In the genomic region with DNA sequence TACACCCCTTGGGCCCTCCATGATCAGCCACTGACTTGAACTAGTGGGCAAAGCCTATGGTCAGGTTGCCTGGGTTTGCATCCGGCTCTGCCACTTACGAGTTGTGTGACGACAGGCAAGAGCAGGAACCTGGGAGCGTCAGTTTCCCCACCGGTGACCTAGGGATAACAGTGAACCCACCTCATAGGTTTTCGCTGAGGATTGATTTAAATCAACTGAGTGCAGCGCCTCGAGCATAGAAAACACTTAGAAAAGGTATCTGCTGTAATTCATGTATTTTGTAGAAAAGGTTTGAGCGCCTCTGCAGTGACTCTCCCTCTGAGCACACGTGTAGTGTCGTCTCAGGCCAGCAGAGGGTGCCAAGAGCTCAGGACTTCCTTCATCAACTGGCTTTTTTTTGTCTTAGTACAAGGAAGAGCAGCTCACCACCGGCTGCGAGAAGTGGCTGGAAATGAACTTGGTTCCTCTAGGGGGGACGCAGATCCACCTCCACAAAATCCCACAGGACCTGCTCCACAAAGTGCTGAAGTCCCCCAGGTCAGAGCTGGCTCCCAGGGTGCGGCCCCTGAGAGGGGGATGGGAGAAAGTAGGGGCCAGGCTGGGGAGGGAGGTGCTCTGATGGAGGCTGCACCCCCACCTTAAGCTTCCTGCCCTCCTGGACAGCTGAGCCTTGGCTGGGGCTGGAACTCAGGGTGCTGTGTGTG, we compare ENCODE assay signal across 8 cellular contexts. TPM values are rescaled to one million over a fixed set of nuclear protein-coding genes. Genes with fewer than 3 reads are reported as not detected.
DNase-seq lines count a peak whose midpoint lies in the region; ATAC-seq and TF ChIP-seq lines count a peak whose summit lies in the region.

No MANE protein-coding gene starts in this region.

- CTCF ChIA-PET in Panc1 (lab: Charles Lee) = interaction anchor here (0.6 to 2.9 kb wide), 16 partner anchors 11 to 742 kb away, joined by 3 to 28 read pairs (median 4); no protein-coding TSS in a partner anchor

- no peak overlapping the region for H3K27ac Mint-ChIP-seq in activated T-helper 1 cell treated with anti-CD3 and anti-CD28 coated beads, Interleukin-12 subunit alpha, Interleukin-12 subunit beta, Interleukin-2, Interleukin-4 antibody, amounts not matched to agents 30 ng/mL and 10 ng/mL and 1 ng/mL, durations not matched to agents 14 hours and 24 hours and 36 hours
- H3K27ac Mint-ChIP-seq in neural crest cell (ENCODE audit: unreplicated experiment) = no peak overlapping the region
- no peak overlapping the region for H3K27ac Mint-ChIP-seq in stimulated activated naive CD8-positive, alpha-beta T cell treated with anti-CD3 and anti-CD28 coated beads, Interleukin-15, amount 100 ng/mL, for 72 hours

- no peaks in the 10 kb centered on the region for H3K36me3 Mint-ChIP-seq in activated T-helper 1 cell treated with anti-CD3 and anti-CD28 coated beads, Interleukin-12 subunit alpha, Interleukin-12 subunit beta, Interleukin-2, Interleukin-4 antibody, amounts not matched to agents 30 ng/mL and 10 ng/mL and 1 ng/mL, durations not matched to agents 14 hours and 24 hours and 36 hours (ENCODE audit: low read depth)
- H3K36me3 Mint-ChIP-seq in neural crest cell (ENCODE audit: low read depth) = no peaks in the 10 kb centered on the region

- H3K27me3 ChIP-seq in BE2C = no peaks in the 10 kb centered on the region
- no peaks in the 10 kb centered on the region for H3K27me3 ChIP-seq in Panc1 (ENCODE audit: control insufficient read depth, insufficient read depth, low read length)

- ATAC-seq in GM19395 (IDR thresholded peaks at IDR 0.05; ENCODE audit: unreplicated experiment) (peak; percentile 86), Panc1 (peak; percentile 90)
- ATAC-seq in stimulated activated naive CD8-positive, alpha-beta T cell treated with anti-CD3 and anti-CD28 coated beads, Interleukin-15, amount 100 ng/mL, for 72 hours = peak; percentile 85

- intact Hi-C loops in Panc1 (cut with micrococcal nuclease; ENCODE audit: unreplicated experiment) = loop anchor here (1.0 to 5.0 kb wide), 3 partner anchors 137 to 406 kb away; no protein-coding TSS in a partner anchor
- intact Hi-C loops in activated T-helper 1 cell treated with anti-CD3 and anti-CD28 coated beads, Interleukin-12 subunit alpha, Interleukin-12 subunit beta, Interleukin-2, Interleukin-4 antibody, amounts not matched to agents 30 ng/mL and 10 ng/mL and 1 ng/mL, durations not matched to agents 14 hours and 24 hours and 36 hours (cut with micrococcal nuclease) = loop anchor here (1.0 to 2.0 kb wide), 4 partner anchors 44 to 404 kb away; no protein-coding TSS in a partner anchor

- H3K4me3 ChIP-seq in BE2C (ENCODE audit: low read depth, low read length) (no peak overlapping the region; the same call in 1 of the 2 replicates), Panc1 (ENCODE audit: low read depth in 2 of 2, low read length in 2 of 2) (peak overlapping the region; percentile 18 to 24), fibroblast of pulmonary artery (replicated peaks; ENCODE audit: low read depth, low read length) (no peak overlapping the region)
- H3K4me3 ChIP-seq in Jurkat, Clone E6-1 (ENCODE audit: low read length) = peak overlapping the region; percentile 43

- no peak overlapping the region for H3K4me3 Mint-ChIP-seq in activated T-helper 1 cell treated with anti-CD3 and anti-CD28 coated beads, Interleukin-12 subunit alpha, Interleukin-12 subunit beta, Interleukin-2, Interleukin-4 antibody, amounts not matched to agents 30 ng/mL and 10 ng/mL and 1 ng/mL, durations not matched to agents 14 hours and 24 hours and 36 hours
- H3K4me3 Mint-ChIP-seq in neural crest cell = no peak overlapping the region
- H3K4me3 Mint-ChIP-seq in stimulated activated naive CD8-positive, alpha-beta T cell treated with anti-CD3 and anti-CD28 coated beads, Interleukin-15, amount 100 ng/mL, for 72 hours = peak overlapping the region; percentile 47 to 70

- TF ChIP-seq CTCF in BE2C (IDR thresholded peaks at IDR 0.05; ENCODE audit: low read depth, low read length) (peak; percentile 89), Panc1 (IDR thresholded peaks at IDR 0.05) (peak; percentile 96), fibroblast of pulmonary artery (IDR thresholded peaks at IDR 0.05; ENCODE audit: low read length, missing control alignments) (peak; percentile 92), neural crest cell (conservative IDR thresholded peaks at IDR 0.05) (peak; percentile 95)

- H3K36me3 ChIP-seq in BE2C (no peaks in the 10 kb centered on the region), Panc1 (ENCODE audit: control insufficient read depth, insufficient read depth, low read length) (no peaks in the 10 kb centered on the region)

- BruUV-seq in Panc1 (replicated peaks; lab: Mats Ljungman, UMichigan) = no TSS peak

- H3K9me3 ChIP-seq in BE2C (no peaks in the 10 kb centered on the region), Panc1 (ENCODE audit: control insufficient read depth, insufficient read depth, low read depth, low read length) (no peaks in the 10 kb centered on the region)

- no peaks in the 10 kb centered on the region for H3K4me1 ChIP-seq in BE2C
- H3K4me1 ChIP-seq in Panc1 (ENCODE audit: control insufficient read depth, insufficient read depth, low read length) = peaks cover 17% of the 10 kb centered on the region

- DNase-seq in BE2C (peak; percentile 61), Panc1 (ENCODE audit: low read depth, low spot score) (peak; percentile 80), fibroblast of pulmonary artery (ENCODE audit: low read depth) (peak; percentile 85), neural crest cell (ENCODE audit: low read depth, low spot score) (peak; percentile 71)
- DNase-seq in Jurkat, Clone E6-1 (ENCODE audit: low read depth, low spot score) = peak; percentile 76
- DNase-seq in activated T-helper 1 cell treated with anti-CD3 and anti-CD28 coated beads, Interleukin-12 subunit alpha, Interleukin-12 subunit beta, Interleukin-2, Interleukin-4 antibody, amounts not matched to agents 30 ng/mL and 10 ng/mL and 1 ng/mL, durations not matched to agents 14 hours and 24 hours and 36 hours (ENCODE audit: low spot score) = peak; percentile 19
- peak; percentile 56 to 60 for DNase-seq in stimulated activated naive CD8-positive, alpha-beta T cell treated with anti-CD3 and anti-CD28 coated beads, Interleukin-15, amount 100 ng/mL, for 72 hours

- no peaks in the 10 kb centered on the region for H3K9me3 Mint-ChIP-seq in activated T-helper 1 cell treated with anti-CD3 and anti-CD28 coated beads, Interleukin-12 subunit alpha, Interleukin-12 subunit beta, Interleukin-2, Interleukin-4 antibody, amounts not matched to agents 30 ng/mL and 10 ng/mL and 1 ng/mL, durations not matched to agents 14 hours and 24 hours and 36 hours
- H3K9me3 Mint-ChIP-seq in neural crest cell = no peaks in the 10 kb centered on the region
- H3K9me3 Mint-ChIP-seq in stimulated activated naive CD8-positive, alpha-beta T cell treated with anti-CD3 and anti-CD28 coated beads, Interleukin-15, amount 100 ng/mL, for 72 hours = no peaks in the 10 kb centered on the region

- POLR2A ChIA-PET in Panc1 (lab: Charles Lee) = interaction anchor here (0.6 to 0.8 kb wide), 2 partner anchors 76 to 115 kb away, joined by 4 read pairs; partner anchors contain the start of gene PLEKHA1

- in situ Hi-C loops in Panc1 (cut with HindIII; ENCODE audit: low pct_unique_long_range_greater_than_20kb, low sequenced_read_pairs) = no loop called here

- peak overlapping the region; percentile 76 for H3K27ac ChIP-seq in Panc1 (ENCODE audit: low read length)

- H3K27me3 Mint-ChIP-seq in activated T-helper 1 cell treated with anti-CD3 and anti-CD28 coated beads, Interleukin-12 subunit alpha, Interleukin-12 subunit beta, Interleukin-2, Interleukin-4 antibody, amounts not matched to agents 30 ng/mL and 10 ng/mL and 1 ng/mL, durations not matched to agents 14 hours and 24 hours and 36 hours (ENCODE audit: insufficient read depth) = peaks cover 9% of the 10 kb centered on the region
- peaks cover 8% of the 10 kb centered on the region for H3K27me3 Mint-ChIP-seq in neural crest cell (ENCODE audit: low read depth)
- peaks cover 28% of the 10 kb centered on the region for H3K27me3 Mint-ChIP-seq in stimulated activated naive CD8-positive, alpha-beta T cell treated with anti-CD3 and anti-CD28 coated beads, Interleukin-15, amount 100 ng/mL, for 72 hours

- H3K4me1 Mint-ChIP-seq in activated T-helper 1 cell treated with anti-CD3 and anti-CD28 coated beads, Interleukin-12 subunit alpha, Interleukin-12 subunit beta, Interleukin-2, Interleukin-4 antibody, amounts not matched to agents 30 ng/mL and 10 ng/mL and 1 ng/mL, durations not matched to agents 14 hours and 24 hours and 36 hours (ENCODE audit: low read depth) = peaks cover 9% of the 10 kb centered on the region
- H3K4me1 Mint-ChIP-seq in neural crest cell = peaks cover 8% of the 10 kb centered on the region
- H3K4me1 Mint-ChIP-seq in stimulated activated naive CD8-positive, alpha-beta T cell treated with anti-CD3 and anti-CD28 coated beads, Interleukin-15, amount 100 ng/mL, for 72 hours = peaks cover 15% of the 10 kb centered on the region

RNA-seq across cellular contexts. Expression of gene BTBD16, which starts 27.7 kb away (rescaled TPM):
- polyA plus RNA-seq in BE2C (2012; ENCODE audit: insufficient read depth, insufficient read length, low read depth) = not detected
- not detected for polyA plus RNA-seq in Jurkat, Clone E6-1 (2012; ENCODE audit: insufficient read depth, insufficient read length)
- total RNA-seq in Panc1 (2021; ENCODE audit: unreplicated experiment) = 0.82 TPM
- polyA plus RNA-seq in Panc1 (2012; ENCODE audit: insufficient read length) = 0.71 TPM
- total RNA-seq in activated T-helper 1 cell treated with anti-CD3 and anti-CD28 coated beads, Interleukin-12 subunit alpha, Interleukin-12 subunit beta, Interleukin-2, Interleukin-4 antibody, amounts not matched to agents 30 ng/mL and 10 ng/mL and 1 ng/mL, durations not matched to agents 14 hours and 24 hours and 36 hours = not detected in 2 replicates
- total RNA-seq in neural crest cell = not detected in 2 replicates

Comparison
In these comparisons a context has a peak if more than half of its experiments do, and no peak if none do; other contexts are left out.
1. DNase-seq: peak in every context shown above with its lines; median percentile 85 in fibroblast of pulmonary artery; 80 in Panc1; 76 in Jurkat, Clone E6-1; 71 in neural crest cell; 61 in BE2C; 58 in stimulated activated naive CD8-positive, alpha-beta T cell treated with anti-CD3 and anti-CD28 coated beads, Interleukin-15, amount 100 ng/mL, for 72 hours; 19 in activated T-helper 1 cell treated with anti-CD3 and anti-CD28 coated beads, Interleukin-12 subunit alpha, Interleukin-12 subunit beta, Interleukin-2, Interleukin-4 antibody, amounts not matched to agents 30 ng/mL and 10 ng/mL and 1 ng/mL, durations not matched to agents 14 hours and 24 hours and 36 hours.
2. H3K4me3 ChIP-seq: peak in Jurkat, Clone E6-1 (single experiment) and Panc1 (2 of 2); none in BE2C (single experiment) and fibroblast of pulmonary artery (single experiment).
3. H3K4me3 Mint-ChIP-seq: peak in stimulated activated naive CD8-positive, alpha-beta T cell treated with anti-CD3 and anti-CD28 coated beads, Interleukin-15, amount 100 ng/mL, for 72 hours (2 of 2); none in activated T-helper 1 cell treated with anti-CD3 and anti-CD28 coated beads, Interleukin-12 subunit alpha, Interleukin-12 subunit beta, Interleukin-2, Interleukin-4 antibody, amounts not matched to agents 30 ng/mL and 10 ng/mL and 1 ng/mL, durations not matched to agents 14 hours and 24 hours and 36 hours (single experiment) and neural crest cell (single experiment).
4. Peak in every context shown above with its lines, with median percentiles within 50 percentile points of each other: CTCF ChIP-seq and ATAC-seq.